In genomic region chr4:73864365-73864764, GRCh38 we compare ENCODE assay signal across 10 cellular contexts. TPM values are rescaled to one million over a fixed set of nuclear protein-coding genes. Genes with fewer than 3 reads are reported as not detected.
DNase-seq lines count a peak whose midpoint lies in the region; ATAC-seq and TF ChIP-seq lines count a peak whose summit lies in the region.
"Had no signal": no experiment of that assay in that cellular context is flagged by ENCODE, and none has a peak within 500 bp of the region (broad histone marks: within the 10 kb centered on the region; RNA-seq: fewer than 3 reads in every experiment).

No MANE protein-coding gene starts in this region.

- H3K9ac ChIP-seq in colonic mucosa (ENCODE audit: low read depth in 2 of 2, low read length in 2 of 2) = no peak overlapping the region
- H3K9ac ChIP-seq: BLaER1 had no signal

- peaks cover 11% of the 10 kb centered on the region for H3K27me3 Mint-ChIP-seq in activated CD8-positive, alpha-beta memory T cell treated with anti-CD3 and anti-CD28 coated beads, Interleukin-2, amount 10 ng/mL, durations not matched to agents 7 days and 5 days

- no peak overlapping the region for H3K27ac Mint-ChIP-seq in activated CD8-positive, alpha-beta memory T cell treated with anti-CD3 and anti-CD28 coated beads, Interleukin-2, amount 10 ng/mL, durations not matched to agents 7 days and 5 days

- intact Hi-C loops in colonic mucosa (cut with DNase I) = loop anchor here (5.0 to 10.0 kb wide), 2 partner anchors 137 to 270 kb away; no protein-coding TSS in a partner anchor
- intact Hi-C loops in psoas muscle (cut with DNase I) = loop anchor here in 1 of 2 donors (5.0 kb wide), 1 partner anchor 202 kb away; no protein-coding TSS in a partner anchor

- H3K4me3 ChIP-seq in colonic mucosa (no peak overlapping the region), psoas muscle (no peak overlapping the region), coronary artery (no peak overlapping the region)
- H3K4me3 ChIP-seq: BLaER1 had no signal

- no peak overlapping the region for H3K4me3 Mint-ChIP-seq in activated CD8-positive, alpha-beta memory T cell treated with anti-CD3 and anti-CD28 coated beads, Interleukin-2, amount 10 ng/mL, durations not matched to agents 7 days and 5 days

- TF ChIP-seq CTCF in colonic mucosa (IDR thresholded peaks at IDR 0.05) = peak; percentile 33
- peak; percentile 26 for TF ChIP-seq CTCF in psoas muscle (IDR thresholded peaks at IDR 0.05)
- no peak for TF ChIP-seq CTCF in coronary artery (IDR thresholded peaks at IDR 0.05)

- WGBS in psoas muscle, 3 donors = 35 to 67% (median 58%) methylated on average over 2 of the region's 2 CpGs

- DNase-seq in NCI-H1436 treated with DMSO at 0.1 percent for 48 hours (lab: John Stamatoyannopoulos, UW) (peak; percentile 8), NCI-H1436 (lab: John Stamatoyannopoulos, UW) (no peak), LoVo (ENCODE audit: low spot score) (peak; percentile 38), colonic mucosa (no peak), psoas muscle (no peak), coronary artery (ENCODE audit: low spot score) (no peak)
- DNase-seq in stimulated activated CD4-positive, alpha-beta T cell treated with anti-CD3 and anti-CD28 coated beads, Interleukin-4, amount 100 ng/mL, for 4 hours = no peak
- no peak for DNase-seq in activated CD8-positive, alpha-beta memory T cell treated with anti-CD3 and anti-CD28 coated beads, Interleukin-2, amount 10 ng/mL, durations not matched to agents 7 days and 5 days
- DNase-seq: NCI-H2227 treated with DMSO at 0.1 percent for 48 hours had no signal

- H3K27ac ChIP-seq in colonic mucosa (no peak overlapping the region), psoas muscle (no peak overlapping the region), coronary artery (no peak overlapping the region)
- H3K27ac ChIP-seq: BLaER1 had no signal

- no peaks in the 10 kb centered on the region for H3K27me3 ChIP-seq in colonic mucosa
- H3K27me3 ChIP-seq in psoas muscle (ENCODE audit: insufficient read depth in 3 of 3, low read length in 2 of 3) = peaks cover 0 to 7% (median 5%) of the 10 kb centered on the region in 3 donors
- H3K27me3 ChIP-seq: BLaER1 had no signal

- no peaks in the 10 kb centered on the region for H3K4me1 Mint-ChIP-seq in activated CD8-positive, alpha-beta memory T cell treated with anti-CD3 and anti-CD28 coated beads, Interleukin-2, amount 10 ng/mL, durations not matched to agents 7 days and 5 days

- H3K9me3 ChIP-seq in colonic mucosa (no peaks in the 10 kb centered on the region), psoas muscle (no peaks in the 10 kb centered on the region)

- no peaks in the 10 kb centered on the region for H3K36me3 ChIP-seq in colonic mucosa
- H3K36me3 ChIP-seq in psoas muscle (ENCODE audit: insufficient read depth in 1 of 2, low read depth in 1 of 2) = no peaks in the 10 kb centered on the region
- H3K36me3 ChIP-seq: BLaER1 had no signal

- no peaks in the 10 kb centered on the region for H3K4me1 ChIP-seq in colonic mucosa
- H3K4me1 ChIP-seq in psoas muscle = no peaks in the 10 kb centered on the region
- H3K4me1 ChIP-seq: BLaER1 had no signal

- CTCF ChIA-PET in activated CD8-positive, alpha-beta memory T cell treated with anti-CD3 and anti-CD28 coated beads, Interleukin-2, amount 10 ng/mL, durations not matched to agents 7 days and 5 days (lab: Charles Lee) = interaction anchor here (1.0 kb wide), 2 partner anchors 202 to 269 kb away, joined by 3 read pairs; no protein-coding TSS in a partner anchor

- no peaks in the 10 kb centered on the region for H3K36me3 Mint-ChIP-seq in activated CD8-positive, alpha-beta memory T cell treated with anti-CD3 and anti-CD28 coated beads, Interleukin-2, amount 10 ng/mL, durations not matched to agents 7 days and 5 days

- ATAC-seq in psoas muscle = no peak
- ATAC-seq in activated CD8-positive, alpha-beta memory T cell treated with anti-CD3 and anti-CD28 coated beads, Interleukin-2, amount 10 ng/mL, durations not matched to agents 7 days and 5 days = no peak

- H3K9me3 Mint-ChIP-seq in activated CD8-positive, alpha-beta memory T cell treated with anti-CD3 and anti-CD28 coated beads, Interleukin-2, amount 10 ng/mL, durations not matched to agents 7 days and 5 days (ENCODE audit: low read depth) = no peaks in the 10 kb centered on the region

RNA-seq across cellular contexts. Expression of gene CXCL1, which starts 4.8 kb away (rescaled TPM):
- total RNA-seq in colonic mucosa (10 to 100 TPM in 1 of 2 donors, 1 to 10 TPM in 1; 8.4 to 19.6 TPM), psoas muscle (1 to 10 TPM in 2 of 4 donors, under 1 TPM in 2; 0.26 to 4.2 (median 1.4) TPM)
- polyA plus RNA-seq in psoas muscle = 1 to 10 TPM; 1.2 to 2.1 (median 1.6) TPM
- total RNA-seq in activated CD8-positive, alpha-beta memory T cell treated with anti-CD3 and anti-CD28 coated beads, Interleukin-2, amount 10 ng/mL, durations not matched to agents 7 days and 5 days = not detected

RNA-seq across cellular contexts. Expression of gene PF4V1, which starts 11.3 kb away (rescaled TPM):
- not detected for total RNA-seq in colonic mucosa
- total RNA-seq in psoas muscle = not detected
- polyA plus RNA-seq in psoas muscle = under 1 TPM in 1 of 3 donors, not detected in 2; 0.14 TPM
- not detected for total RNA-seq in activated CD8-positive, alpha-beta memory T cell treated with anti-CD3 and anti-CD28 coated beads, Interleukin-2, amount 10 ng/mL, durations not matched to agents 7 days and 5 days

RNA-seq across cellular contexts. Expression of gene CXCL6, which starts 27.9 kb away (rescaled TPM):
- total RNA-seq in colonic mucosa (under 1 TPM; 0.32 to 0.42 TPM), psoas muscle (under 1 TPM in 2 of 4 donors, not detected in 2; 0.21 to 0.54 TPM)
- under 1 TPM in 2 of 3 donors, not detected in 1; 0.04 to 0.07 TPM for polyA plus RNA-seq in psoas muscle
- not detected for total RNA-seq in activated CD8-positive, alpha-beta memory T cell treated with anti-CD3 and anti-CD28 coated beads, Interleukin-2, amount 10 ng/mL, durations not matched to agents 7 days and 5 days

Comparison
In these comparisons a context has a peak if more than half of its experiments do, and no peak if none do; other contexts are left out.
1. DNase-seq: peak in NCI-H1436 treated with DMSO at 0.1 percent for 48 hours (single experiment) and LoVo (single experiment); none in NCI-H1436 (single experiment), colonic mucosa (single experiment), psoas muscle (0 of 2), coronary artery (single experiment), stimulated activated CD4-positive, alpha-beta T cell treated with anti-CD3 and anti-CD28 coated beads, Interleukin-4, amount 100 ng/mL, for 4 hours (0 of 2) and activated CD8-positive, alpha-beta memory T cell treated with anti-CD3 and anti-CD28 coated beads, Interleukin-2, amount 10 ng/mL, durations not matched to agents 7 days and 5 days (single experiment).